22 cellular contexts compared by ENCODE assay signal in the genomic region with DNA sequence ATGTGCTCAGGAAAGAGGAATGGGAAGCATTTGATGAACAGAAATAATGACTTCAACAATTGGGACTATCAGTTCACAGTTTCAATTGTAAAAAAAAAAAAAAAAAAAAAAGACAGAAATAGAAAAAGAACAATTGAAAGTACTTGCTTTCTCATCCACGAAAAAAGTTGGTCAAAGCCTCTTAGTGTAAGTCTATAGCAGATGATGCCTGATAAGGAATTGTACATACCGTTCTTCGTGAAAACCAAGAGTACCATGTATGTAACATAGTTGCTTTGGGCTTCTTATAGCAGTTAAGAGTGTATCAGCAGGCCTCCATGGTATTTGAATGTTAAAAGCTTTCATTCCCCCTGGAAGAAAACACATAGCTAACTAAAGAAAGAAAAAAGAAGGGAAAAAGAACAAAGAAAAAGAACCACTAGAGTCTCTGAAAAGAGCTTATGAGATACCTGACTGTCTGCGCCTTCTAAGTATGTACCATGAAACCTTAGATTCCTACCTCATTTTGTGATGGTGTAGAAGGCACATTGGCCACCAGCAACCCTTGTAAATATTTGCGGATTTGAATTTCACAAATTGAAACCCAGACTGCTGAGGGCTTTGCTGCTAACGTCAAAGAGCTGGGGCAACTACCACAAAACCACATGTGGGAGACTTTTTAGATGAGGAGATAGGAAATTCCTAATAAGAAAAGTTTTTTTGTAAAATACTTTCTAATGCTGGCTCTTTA.
DNase-seq lines count a peak whose midpoint lies in the region; ATAC-seq and TF ChIP-seq lines count a peak whose summit lies in the region.
"Had no signal": no experiment of that assay in that cellular context is flagged by ENCODE, and none has a peak within 500 bp of the region (broad histone marks: within the 10 kb centered on the region; RNA-seq: fewer than 3 reads in every experiment).

No MANE protein-coding gene starts in this region.

- H3K4me3 Mint-ChIP-seq in CD4-positive, alpha-beta T cell: no peak overlapping the region
- H3K4me3 Mint-ChIP-seq in activated T-helper 2 cell treated with anti-CD3 and anti-CD28 coated beads, Interferon-gamma antibody, Interleukin-2, Interleukin-4, amounts not matched to agents 10 μg/mL and 5 μg/mL and 100 μg/mL, durations not matched to agents 14 hours and 24 hours and 36 hours (ENCODE audit: low read depth): no peak overlapping the region
- H3K4me3 Mint-ChIP-seq in nephron progenitor cell: no peak overlapping the region
- no peak overlapping the region for H3K4me3 Mint-ChIP-seq in naive thymus-derived CD4-positive, alpha-beta T cell
- H3K4me3 Mint-ChIP-seq: CD8-positive, alpha-beta memory T cell; H9; immature natural killer cell; naive B cell had no signal

- no peaks in the 10 kb centered on the region for H3K36me3 ChIP-seq in naive thymus-derived CD4-positive, alpha-beta T cell (ENCODE audit: control insufficient read depth in 2 of 3, insufficient read depth in 3 of 3, low read length in 3 of 3)
- no peaks in the 10 kb centered on the region for H3K36me3 ChIP-seq in left ventricle myocardium inferior
- H3K36me3 ChIP-seq: right atrium auricular region, tibial nerve had no signal

- H3K27ac Mint-ChIP-seq in CD4-positive, alpha-beta T cell: no peak overlapping the region
- H3K27ac Mint-ChIP-seq in activated T-helper 2 cell treated with anti-CD3 and anti-CD28 coated beads, Interferon-gamma antibody, Interleukin-2, Interleukin-4, amounts not matched to agents 10 μg/mL and 5 μg/mL and 100 μg/mL, durations not matched to agents 14 hours and 24 hours and 36 hours: peak overlapping the region; percentile 64
- H3K27ac Mint-ChIP-seq in nephron progenitor cell: peak overlapping the region; percentile 11
- H3K27ac Mint-ChIP-seq in naive thymus-derived CD4-positive, alpha-beta T cell: no peak overlapping the region
- H3K27ac Mint-ChIP-seq: CD8-positive, alpha-beta memory T cell had no signal

- H3K4me1 ChIP-seq in naive thymus-derived CD4-positive, alpha-beta T cell (ENCODE audit: control insufficient read depth in 2 of 2, insufficient read depth in 2 of 2, low read length in 2 of 2): no peaks in the 10 kb centered on the region
- H3K4me1 ChIP-seq in left ventricle myocardium inferior: peaks cover 11% of the 10 kb centered on the region

- peak; percentile 34 for ATAC-seq in CD4-positive, alpha-beta T cell (ENCODE audit: poor library complexity)
- ATAC-seq in naive thymus-derived CD4-positive, alpha-beta T cell: no peak

- no peaks in the 10 kb centered on the region for H3K9me3 ChIP-seq in CD4-positive, alpha-beta T cell (ENCODE audit: control insufficient read depth, low read length)
- H3K9me3 ChIP-seq in naive thymus-derived CD4-positive, alpha-beta T cell (ENCODE audit: control insufficient read depth in 2 of 3, low read length in 3 of 3): no peaks in the 10 kb centered on the region
- no peaks in the 10 kb centered on the region for H3K9me3 ChIP-seq in left ventricle myocardium inferior (replicated peaks)
- H3K9me3 ChIP-seq: right atrium auricular region, tibial nerve had no signal

- H3K9me3 Mint-ChIP-seq in CD4-positive, alpha-beta T cell: no peaks in the 10 kb centered on the region
- no peaks in the 10 kb centered on the region for H3K9me3 Mint-ChIP-seq in activated T-helper 2 cell treated with anti-CD3 and anti-CD28 coated beads, Interferon-gamma antibody, Interleukin-2, Interleukin-4, amounts not matched to agents 10 μg/mL and 5 μg/mL and 100 μg/mL, durations not matched to agents 14 hours and 24 hours and 36 hours
- H3K9me3 Mint-ChIP-seq in nephron progenitor cell: no peaks in the 10 kb centered on the region
- no peaks in the 10 kb centered on the region for H3K9me3 Mint-ChIP-seq in naive thymus-derived CD4-positive, alpha-beta T cell
- H3K9me3 Mint-ChIP-seq: CD8-positive, alpha-beta memory T cell; H9; immature natural killer cell; naive B cell had no signal

- H3K27me3 Mint-ChIP-seq in CD4-positive, alpha-beta T cell: peaks cover 4% of the 10 kb centered on the region
- peaks cover 8% of the 10 kb centered on the region for H3K27me3 Mint-ChIP-seq in activated T-helper 2 cell treated with anti-CD3 and anti-CD28 coated beads, Interferon-gamma antibody, Interleukin-2, Interleukin-4, amounts not matched to agents 10 μg/mL and 5 μg/mL and 100 μg/mL, durations not matched to agents 14 hours and 24 hours and 36 hours (ENCODE audit: low read depth)
- H3K27me3 Mint-ChIP-seq in nephron progenitor cell (ENCODE audit: low read depth, poor library complexity): peaks cover 10% of the 10 kb centered on the region
- H3K27me3 Mint-ChIP-seq in naive thymus-derived CD4-positive, alpha-beta T cell: peaks cover 0 to 11% (median 6%) of the 10 kb centered on the region in 5 donors

- CTCF ChIA-PET in CD4-positive, alpha-beta T cell (lab: Charles Lee): interaction anchor here (1.2 kb wide), 1 partner anchor 315 kb away, joined by 3 read pairs; no protein-coding TSS in a partner anchor
- CTCF ChIA-PET in naive thymus-derived CD4-positive, alpha-beta T cell (lab: Charles Lee): interaction anchor here (0.7 to 1.0 kb wide), 2 partner anchors 291 to 305 kb away, joined by 3 to 4 read pairs; no protein-coding TSS in a partner anchor

- POLR2A ChIA-PET in CD4-positive, alpha-beta T cell (lab: Charles Lee): interaction anchor here (0.6 to 1.3 kb wide), 2 partner anchors 232 to 234 kb away, joined by 3 to 4 read pairs; partner anchors contain the start of gene ZFAND5
- POLR2A ChIA-PET in naive thymus-derived CD4-positive, alpha-beta T cell (lab: Charles Lee): no interaction called here

- no peaks in the 10 kb centered on the region for H3K36me3 Mint-ChIP-seq in CD4-positive, alpha-beta T cell (ENCODE audit: low read depth)
- H3K36me3 Mint-ChIP-seq in activated T-helper 2 cell treated with anti-CD3 and anti-CD28 coated beads, Interferon-gamma antibody, Interleukin-2, Interleukin-4, amounts not matched to agents 10 μg/mL and 5 μg/mL and 100 μg/mL, durations not matched to agents 14 hours and 24 hours and 36 hours (ENCODE audit: low read depth): no peaks in the 10 kb centered on the region
- H3K36me3 Mint-ChIP-seq in nephron progenitor cell (ENCODE audit: low read depth): no peaks in the 10 kb centered on the region
- no peaks in the 10 kb centered on the region for H3K36me3 Mint-ChIP-seq in naive thymus-derived CD4-positive, alpha-beta T cell
- H3K36me3 Mint-ChIP-seq: CD8-positive, alpha-beta memory T cell; immature natural killer cell; naive B cell had no signal

- peaks cover 4% of the 10 kb centered on the region for H3K4me1 Mint-ChIP-seq in CD4-positive, alpha-beta T cell (ENCODE audit: low read depth)
- H3K4me1 Mint-ChIP-seq in activated T-helper 2 cell treated with anti-CD3 and anti-CD28 coated beads, Interferon-gamma antibody, Interleukin-2, Interleukin-4, amounts not matched to agents 10 μg/mL and 5 μg/mL and 100 μg/mL, durations not matched to agents 14 hours and 24 hours and 36 hours (ENCODE audit: low read depth): peaks cover 27% of the 10 kb centered on the region
- H3K4me1 Mint-ChIP-seq in nephron progenitor cell: peaks cover 54% of the 10 kb centered on the region
- H3K4me1 Mint-ChIP-seq in naive thymus-derived CD4-positive, alpha-beta T cell: peaks cover 0 to 24% (median 0%) of the 10 kb centered on the region in 7 donors
- H3K4me1 Mint-ChIP-seq: immature natural killer cell had no signal

- H3K27ac ChIP-seq in CD4-positive, alpha-beta T cell (ENCODE audit: low read depth, low read length): no peak overlapping the region
- no peak overlapping the region for H3K27ac ChIP-seq in naive thymus-derived CD4-positive, alpha-beta T cell (ENCODE audit: low read depth, low read length)
- H3K27ac ChIP-seq in left ventricle myocardium inferior (replicated peaks): no peak overlapping the region
- H3K27ac ChIP-seq: hepatocyte, right atrium auricular region had no signal

- no peaks in the 10 kb centered on the region for H3K27me3 ChIP-seq in CD4-positive, alpha-beta T cell (ENCODE audit: control insufficient read depth, insufficient read depth, low read length)
- H3K27me3 ChIP-seq in naive thymus-derived CD4-positive, alpha-beta T cell (ENCODE audit: control insufficient read depth in 2 of 2, insufficient read depth in 2 of 2, low read length in 2 of 2): no peaks in the 10 kb centered on the region
- no peaks in the 10 kb centered on the region for H3K27me3 ChIP-seq in left ventricle myocardium inferior (ENCODE audit: low read depth)
- H3K27me3 ChIP-seq: hepatocyte, right atrium auricular region, tibial nerve had no signal

- DNase-seq in CD4-positive, alpha-beta T cell: no peak
- peak; percentile 2 for DNase-seq in Jurkat, Clone E6-1 (ENCODE audit: low read depth, low spot score)
- DNase-seq in activated T-helper 2 cell treated with anti-CD3 and anti-CD28 coated beads, Interferon-gamma antibody, Interleukin-2, Interleukin-4, amounts not matched to agents 10 μg/mL and 5 μg/mL and 100 μg/mL, durations not matched to agents 14 hours and 24 hours and 36 hours (ENCODE audit: low spot score): no peak
- DNase-seq in nephron progenitor cell (no peak), D341Med (ENCODE audit: low spot score) (no peak), left ventricle myocardium inferior (no peak)
- no peak for DNase-seq in naive thymus-derived CD4-positive, alpha-beta T cell
- DNase-seq: activated CD4-positive, CD25-positive, alpha-beta regulatory T cell treated with anti-CD3 and anti-CD28 coated beads, Interleukin-2, amount 50 U/mL, for 72 hours; activated naive CD4-positive, alpha-beta T cell treated with anti-CD3 and anti-CD28 coated beads, Interleukin-2, amount 50 U/mL, for 16 hours; effector CD8-positive, alpha-beta T cell; naive B cell; NCI-H1694; NCI-H2171 treated with DMSO at 0.1 percent for 48 hours; NCI-H524; NK-92 treated with Interleukin-12 subunit alpha and Interleukin-12 subunit beta, amount 100 ng/mL, for 24 hours; SIG-M5 had no signal

- intact Hi-C loops in CD4-positive, alpha-beta T cell (cut with DNase I, micrococcal nuclease): loop anchor here in 1 of 2 experiments (10.0 kb wide), 2 partner anchors 562 to 588 kb away; no protein-coding TSS in a partner anchor
- intact Hi-C loops in activated T-helper 2 cell treated with anti-CD3 and anti-CD28 coated beads, Interferon-gamma antibody, Interleukin-2, Interleukin-4, amounts not matched to agents 10 μg/mL and 5 μg/mL and 100 μg/mL, durations not matched to agents 14 hours and 24 hours and 36 hours (cut with micrococcal nuclease): loop anchor here (2.0 to 10.0 kb wide), 2 partner anchors 38 to 122 kb away; no protein-coding TSS in a partner anchor
- intact Hi-C loops in naive thymus-derived CD4-positive, alpha-beta T cell (cut with micrococcal nuclease): loop anchor here in 1 of 2 donors (10.0 kb wide), 2 partner anchors 228 to 588 kb away; no protein-coding TSS in a partner anchor
- intact Hi-C loops in left ventricle myocardium inferior (cut with micrococcal nuclease): no loop called here

- no peak overlapping the region for H3K4me3 ChIP-seq in Jurkat, Clone E6-1 (ENCODE audit: low read length)
- no peak overlapping the region for H3K4me3 ChIP-seq in naive thymus-derived CD4-positive, alpha-beta T cell (ENCODE audit: low read length)
- no peak overlapping the region for H3K4me3 ChIP-seq in left ventricle myocardium inferior
- H3K4me3 ChIP-seq: hepatocyte, right atrium auricular region, tibial nerve had no signal

- TF ChIP-seq CTCF in CD4-positive, alpha-beta T cell (IDR thresholded peaks at IDR 0.05): no peak
- no peak for TF ChIP-seq CTCF in nephron progenitor cell (IDR thresholded peaks at IDR 0.05)
- no peak for TF ChIP-seq CTCF in left ventricle myocardium inferior (IDR thresholded peaks at IDR 0.05; ENCODE audit: borderline replicate concordance)

Comparison
In these comparisons a context has a peak if more than half of its experiments do, and no peak if none do; other contexts are left out.
1. H3K27ac Mint-ChIP-seq: peak in activated T-helper 2 cell treated with anti-CD3 and anti-CD28 coated beads, Interferon-gamma antibody, Interleukin-2, Interleukin-4, amounts not matched to agents 10 μg/mL and 5 μg/mL and 100 μg/mL, durations not matched to agents 14 hours and 24 hours and 36 hours (single experiment) and nephron progenitor cell (single experiment); none in CD4-positive, alpha-beta T cell (single experiment) and naive thymus-derived CD4-positive, alpha-beta T cell (0 of 9).